Comparison of ENCODE assay signal across 8 cellular contexts in the genomic region with DNA sequence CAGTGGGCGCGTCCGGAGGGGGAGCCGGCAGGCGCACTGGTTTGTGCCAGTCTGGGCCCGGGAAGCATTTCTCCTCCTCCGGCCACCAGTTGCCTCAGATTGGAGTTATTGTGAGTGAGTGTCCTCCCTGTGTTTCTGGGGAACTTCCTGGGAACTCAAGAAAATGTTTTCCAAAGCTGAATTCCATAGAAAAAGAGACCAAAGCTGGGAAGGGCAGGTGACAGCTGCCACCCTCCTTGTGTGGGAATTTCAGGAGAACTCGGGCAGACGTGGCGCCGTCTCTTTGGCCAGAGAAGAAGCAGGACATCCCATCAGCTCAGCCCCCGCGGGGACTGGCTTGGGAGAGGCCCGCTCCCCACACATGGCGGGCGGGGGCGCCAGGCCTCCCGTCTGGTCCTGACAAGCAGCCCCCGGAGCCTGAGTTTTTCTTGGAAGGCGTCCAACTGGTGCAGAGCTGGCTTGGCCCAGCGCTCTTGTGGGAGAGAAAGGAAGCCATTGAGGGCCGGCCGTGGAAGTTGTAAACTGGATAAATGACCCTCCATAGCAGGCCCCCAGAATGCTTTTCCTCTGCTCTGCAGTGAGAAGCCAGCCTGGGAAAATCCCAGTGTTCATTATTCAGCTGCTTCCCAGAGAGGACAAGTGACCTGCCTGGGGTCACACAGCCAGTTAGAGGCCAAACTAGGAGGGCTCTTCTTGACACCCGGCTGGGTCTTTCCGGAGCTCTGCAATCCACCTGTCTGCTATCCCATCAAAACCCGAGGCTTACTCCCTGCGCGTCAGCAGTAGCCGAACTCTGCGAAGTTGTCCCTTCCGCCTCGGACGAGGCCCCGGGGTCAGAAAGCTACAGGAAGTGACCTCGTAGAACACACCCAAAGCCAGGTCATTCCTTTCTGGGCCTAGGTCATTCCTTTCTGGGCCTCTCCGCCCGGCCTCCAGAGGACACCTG. TPM values are rescaled to one million over a fixed set of nuclear protein-coding genes. Genes with fewer than 3 reads are reported as not detected.
DNase-seq lines count a peak whose midpoint lies in the region; ATAC-seq and TF ChIP-seq lines count a peak whose summit lies in the region.

No MANE protein-coding gene starts in this region.

- H3K4me2 ChIP-seq in mammary epithelial cell (ENCODE audit: insufficient read depth, low read depth, low read length): no peak overlapping the region

- POLR2A ChIA-PET in MCF 10A (lab: Yijun Ruan, JAX): interaction anchor here (1.7 kb wide), 1 partner anchor 19 kb away, joined by 3 read pairs; no protein-coding TSS in a partner anchor

- H3K27ac Mint-ChIP-seq in MCF 10A (ENCODE audit: low read depth, unreplicated experiment) (peak overlapping the region; percentile 42), endodermal cell (peak overlapping the region; percentile 44)

- H3K36me3 Mint-ChIP-seq in MCF 10A (ENCODE audit: insufficient read depth, unreplicated experiment) (peaks cover 13% of the 10 kb centered on the region), endodermal cell (ENCODE audit: low read depth) (no peaks in the 10 kb centered on the region)

- H3K9ac ChIP-seq in mammary epithelial cell (ENCODE audit: insufficient read depth, low read length) (no peak overlapping the region), endodermal cell (ENCODE audit: extremely low read depth, low read length, poor library complexity, severe bottlenecking) (no peak overlapping the region), muscle layer of colon (ENCODE audit: low read length) (peak overlapping the region; percentile 59)

- no peak overlapping the region for H2AFZ ChIP-seq in mammary epithelial cell (ENCODE audit: low read depth, low read length)

- peaks cover 2% of the 10 kb centered on the region for H4K20me1 ChIP-seq in mammary epithelial cell (ENCODE audit: insufficient read depth, low read length)

- H3K27me3 ChIP-seq in mammary epithelial cell (ENCODE audit: insufficient read depth, low read length) (no peaks in the 10 kb centered on the region), endodermal cell (ENCODE audit: control insufficient read depth, insufficient read depth, low read length, poor library complexity, severe bottlenecking) (no peaks in the 10 kb centered on the region), muscle layer of colon (ENCODE audit: control insufficient read depth in 1 of 2, insufficient read depth in 2 of 2, low read length in 2 of 2) (no peaks in the 10 kb centered on the region), aorta (ENCODE audit: control insufficient read depth in 1 of 2, insufficient read depth in 2 of 2, low read length in 1 of 2) (no peaks in the 10 kb centered on the region)

- H3K27me3 Mint-ChIP-seq in MCF 10A (ENCODE audit: insufficient read depth, unreplicated experiment) (no peaks in the 10 kb centered on the region), endodermal cell (ENCODE audit: insufficient read depth) (peaks cover under 1% of the 10 kb centered on the region)

- H3K79me2 ChIP-seq in mammary epithelial cell (ENCODE audit: insufficient read depth, low read length): peaks cover 18% of the 10 kb centered on the region

- dilution Hi-C loops in mammary epithelial cell (cut with HindIII; ENCODE audit: low sequenced_read_pairs): no loop called here

- H3K4me1 ChIP-seq in mammary epithelial cell (ENCODE audit: insufficient read depth, low read length): peaks cover 29% of the 10 kb centered on the region
- peaks cover 29% of the 10 kb centered on the region for H3K4me1 ChIP-seq in endodermal cell (ENCODE audit: control insufficient read depth, insufficient read depth, low read length)
- H3K4me1 ChIP-seq in muscle layer of colon (ENCODE audit: insufficient read depth, low read length): peaks cover 91% of the 10 kb centered on the region
- no peaks in the 10 kb centered on the region for H3K4me1 ChIP-seq in aorta (ENCODE audit: control insufficient read depth in 1 of 2, insufficient read depth in 2 of 2, low read length in 2 of 2)

- H3K36me3 ChIP-seq in mammary epithelial cell (ENCODE audit: insufficient read depth, low read length) (no peaks in the 10 kb centered on the region), endodermal cell (ENCODE audit: control insufficient read depth, insufficient read depth, low read length) (no peaks in the 10 kb centered on the region), muscle layer of colon (ENCODE audit: insufficient read depth, low read length) (no peaks in the 10 kb centered on the region), aorta (ENCODE audit: control insufficient read depth in 1 of 2, insufficient read depth in 2 of 2, low read length in 1 of 2) (no peaks in the 10 kb centered on the region)

- WGBS in mammary epithelial cell (ENCODE audit: low coverage, missing lambda C conversion rate): 52% methylated on average over 33 of the region's 37 CpGs
- WGBS in endodermal cell (ENCODE audit: insufficient coverage in 1 of 2, insufficient read length in 1 of 2), 2 experiments: 90 to 91% methylated on average over 17 to 37 of the region's 37 CpGs
- 8 to 9% methylated on average over 36 to 37 of the region's 37 CpGs for WGBS in aorta, 2 donors

- TF ChIP-seq CTCF in MCF 10A (IDR thresholded peaks at IDR 0.05; ENCODE audit: unreplicated experiment) (no peak), mammary epithelial cell (conservative IDR thresholded peaks at IDR 0.05 in 1 of 2, IDR thresholded peaks at IDR 0.05 in 1 of 2; ENCODE audit: extremely low read depth in 1 of 2, insufficient read depth in 1 of 2, low read depth in 1 of 2, low read length in 2 of 2) (no peak), endodermal cell (conservative IDR thresholded peaks at IDR 0.05) (no peak)

- H3K9me3 ChIP-seq in mammary epithelial cell (replicated peaks; ENCODE audit: insufficient read depth, low read length): no peaks in the 10 kb centered on the region
- no peaks in the 10 kb centered on the region for H3K9me3 ChIP-seq in endodermal cell (ENCODE audit: control insufficient read depth, low read length)
- H3K9me3 ChIP-seq in muscle layer of colon (ENCODE audit: low read length): no peaks in the 10 kb centered on the region
- H3K9me3 ChIP-seq in aorta (ENCODE audit: control insufficient read depth, low read length): no peaks in the 10 kb centered on the region

- intact Hi-C loops in MCF 10A (cut with micrococcal nuclease) (no loop called here), mammary epithelial cell (cut with micrococcal nuclease) (no loop called here), aorta (cut with DNase I) (no loop called here)

- H3K9me3 Mint-ChIP-seq in MCF 10A (ENCODE audit: unreplicated experiment) (no peaks in the 10 kb centered on the region), endodermal cell (no peaks in the 10 kb centered on the region)

- CTCF ChIA-PET in MCF 10A (lab: Yijun Ruan, JAX) (interaction anchor here (0.9 to 1.2 kb wide), 2 partner anchors 10 to 46 kb away, joined by 3 to 5 read pairs; no protein-coding TSS in a partner anchor), mammary epithelial cell (lab: Charles Lee; ENCODE audit: low non-redundant PET) (no interaction called here)

- BruUV-seq in MCF 10A (replicated peaks; lab: Mats Ljungman, UMichigan) (no TSS peak), mammary epithelial cell (replicated peaks; lab: Mats Ljungman, UMichigan) (no TSS peak)

- no peak overlapping the region for H3K27ac ChIP-seq in mammary epithelial cell (ENCODE audit: insufficient read depth, low read depth, low read length)
- peak overlapping the region; percentile 7 for H3K27ac ChIP-seq in endodermal cell (ENCODE audit: low read depth, low read length)
- H3K27ac ChIP-seq in muscle layer of colon (ENCODE audit: low read depth, low read length): peak overlapping the region; percentile 70
- peak overlapping the region; percentile 76 to 78 for H3K27ac ChIP-seq in aorta (ENCODE audit: low read depth in 1 of 2, low read length in 2 of 2)

- ATAC-seq in aorta (ENCODE audit: low FRiP score) (peak; percentile 81), GM21825 (IDR thresholded peaks at IDR 0.05; ENCODE audit: unreplicated experiment) (no peak)

- DNase-seq in MCF 10A (ENCODE audit: unreplicated experiment) (no peak), mammary epithelial cell (no peak), endodermal cell (peak; percentile 52), aorta (peak; percentile 88 to 92)
- no peak for DNase-seq in activated CD8-positive, alpha-beta memory T cell treated with anti-CD3 and anti-CD28 coated beads, Interleukin-2, amount 50 U/mL, for 48 hours
- no peak for DNase-seq in central memory CD4-positive, alpha-beta T cell

- H3K4me3 Mint-ChIP-seq in MCF 10A (ENCODE audit: unreplicated experiment) (no peak overlapping the region), endodermal cell (no peak overlapping the region)

- peaks cover 8% of the 10 kb centered on the region for H3K4me1 Mint-ChIP-seq in MCF 10A (ENCODE audit: insufficient read depth, unreplicated experiment)
- peaks cover 54% of the 10 kb centered on the region for H3K4me1 Mint-ChIP-seq in endodermal cell

- in situ Hi-C loops in mammary epithelial cell (cut with MboI; ENCODE audit: low sequenced_read_pairs in 2 of 2): no loop called here

- H3K4me3 ChIP-seq in mammary epithelial cell (replicated peaks in 1 of 3; ENCODE audit: insufficient read depth in 1 of 3, low read depth in 2 of 3, low read length in 3 of 3) (no peak overlapping the region), endodermal cell (ENCODE audit: low read length) (no peak overlapping the region), muscle layer of colon (ENCODE audit: low read depth in 1 of 2, low read length in 2 of 2) (peak overlapping the region in 1 of 2 donors; percentile 55), aorta (ENCODE audit: low read length in 2 of 2) (no peak overlapping the region)

RNA-seq across cellular contexts. Expression of a gene that starts 39.2 kb away (rescaled TPM):
- total RNA-seq in MCF 10A (2022) (44.4 and 52.9 TPM in 2 replicates), mammary epithelial cell (10 to 100 TPM; 19.3 to 24.3 TPM), endodermal cell (100 to 1,000 TPM; 108 to 128 TPM), aorta (100 to 1,000 TPM in 1 of 2 donors, 10 to 100 TPM in 1; 59.7 to 111 TPM)
- polyA plus RNA-seq in mammary epithelial cell (5.2 TPM), aorta (10 to 100 TPM in 1 of 2 donors, 1 to 10 TPM in 1; 3.9 to 11.7 TPM)
- polyA minus RNA-seq in mammary epithelial cell: 8.5 TPM
- 55.0 TPM for polyA plus RNA-seq in endodermal cell (2013, experiment 1 of 2)
- 54.2 TPM for polyA plus RNA-seq in endodermal cell (2013, experiment 2 of 2)

Comparison
In these comparisons a context has a peak if more than half of its experiments do, and no peak if none do; other contexts are left out.
1. DNase-seq: peak in endodermal cell (single experiment) and aorta (2 of 2); none in MCF 10A (single experiment), mammary epithelial cell (single experiment), activated CD8-positive, alpha-beta memory T cell treated with anti-CD3 and anti-CD28 coated beads, Interleukin-2, amount 50 U/mL, for 48 hours (single experiment) and central memory CD4-positive, alpha-beta T cell (single experiment).